Comparison of ENCODE assay signal across 20 cellular contexts in the genomic region with DNA sequence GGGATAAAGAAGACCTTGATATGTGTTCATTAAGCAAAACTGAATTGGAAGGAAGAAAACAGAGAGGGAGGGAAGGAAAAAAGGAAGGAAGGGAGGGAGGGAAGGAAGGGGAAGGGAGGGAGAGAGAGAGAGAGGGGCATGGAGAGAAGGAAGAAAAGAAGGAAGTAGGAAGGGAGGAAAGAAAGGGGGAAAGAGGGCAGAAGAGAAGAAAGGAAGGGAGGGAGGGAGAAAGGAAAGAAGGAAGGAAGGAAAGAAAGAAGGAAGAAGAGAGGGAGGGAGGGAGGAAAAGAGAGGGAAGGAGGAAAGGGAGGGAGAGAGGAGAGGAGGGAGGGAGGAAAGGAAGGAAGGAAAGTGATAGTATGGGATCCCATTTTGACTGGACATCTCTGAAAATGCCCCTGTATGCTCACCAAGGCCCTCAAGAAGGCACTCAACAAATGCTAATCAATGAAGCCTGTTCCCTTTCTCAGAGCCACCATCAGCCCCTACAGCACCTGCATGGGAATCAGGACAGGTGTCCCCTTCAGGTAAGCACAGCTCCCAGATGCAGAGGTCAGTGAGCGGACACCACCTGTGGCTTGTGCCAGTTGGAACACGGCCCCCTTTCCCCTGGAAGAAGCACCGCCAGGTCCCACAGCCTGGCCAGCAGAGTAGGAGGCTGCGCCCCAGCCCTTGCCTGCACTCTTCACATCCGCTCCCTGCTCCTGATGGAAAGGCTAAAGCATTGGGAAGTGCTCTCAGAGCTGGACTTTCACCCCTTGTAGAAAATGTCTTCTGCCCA.
DNase-seq lines count a peak whose midpoint lies in the region; ATAC-seq and TF ChIP-seq lines count a peak whose summit lies in the region.
"Had no signal": no experiment of that assay in that cellular context is flagged by ENCODE, and none has a peak within 500 bp of the region (broad histone marks: within the 10 kb centered on the region; RNA-seq: fewer than 3 reads in every experiment).

No MANE protein-coding gene starts in this region.

- peaks cover 30% of the 10 kb centered on the region for H3K27me3 Mint-ChIP-seq in T-helper 2 cell treated with Interferon-gamma antibody and Interleukin-4, amounts not matched to agents 5 μg/mL and 100 μg/mL, for 36 hours (ENCODE audit: low read depth)

- H3K56ac ChIP-seq in mesendoderm (ENCODE audit: low read length), result peak overlapping the region; percentile 25

- peaks cover 5% of the 10 kb centered on the region for H3K4me1 Mint-ChIP-seq in stimulated activated effector memory CD8-positive, alpha-beta T cell treated with anti-CD3 and anti-CD28 coated beads, Interleukin-12 subunit alpha, Interleukin-12 subunit beta, amount 100 ng/mL, for 72 hours
- H3K4me1 Mint-ChIP-seq in T-helper 2 cell treated with Interferon-gamma antibody and Interleukin-4, amounts not matched to agents 5 μg/mL and 100 μg/mL, for 36 hours (ENCODE audit: low read depth), result no peaks in the 10 kb centered on the region

- H3K4me3 ChIP-seq in mesendoderm (ENCODE audit: low read length) (no peak overlapping the region), uterus (no peak overlapping the region)
- H3K4me3 ChIP-seq: GM12878, SJCRH30 had no signal

- H3K36me3 Mint-ChIP-seq in stimulated activated effector memory CD8-positive, alpha-beta T cell treated with anti-CD3 and anti-CD28 coated beads, Interleukin-12 subunit alpha, Interleukin-12 subunit beta, amount 100 ng/mL, for 72 hours, result no peaks in the 10 kb centered on the region
- no peaks in the 10 kb centered on the region for H3K36me3 Mint-ChIP-seq in T-helper 2 cell treated with Interferon-gamma antibody and Interleukin-4, amounts not matched to agents 5 μg/mL and 100 μg/mL, for 36 hours (ENCODE audit: low read depth)
- H3K36me3 Mint-ChIP-seq: CD4-positive, CD25-positive, alpha-beta regulatory T cell had no signal

- in situ Hi-C loops in GM13976 (cut with MboI; ENCODE audit: low sequenced_read_pairs, unreplicated experiment), result no loop called here

- DNase-seq in GM13976 (ENCODE audit: low spot score), result peak; percentile 15
- DNase-seq in SW480 (ENCODE audit: low spot score), result peak; percentile 72
- DNase-seq in mesendoderm, result no peak
- DNase-seq in uterus, result no peak
- DNase-seq in SHP77 (lab: John Stamatoyannopoulos, UW), result no peak
- no peak for DNase-seq in stimulated activated effector memory CD8-positive, alpha-beta T cell treated with anti-CD3 and anti-CD28 coated beads, Interleukin-12 subunit alpha, Interleukin-12 subunit beta, amount 100 ng/mL, for 72 hours (ENCODE audit: low spot score in 2 of 2)
- no peak for DNase-seq in T-helper 2 cell treated with Interferon-gamma antibody and Interleukin-4, amounts not matched to agents 5 μg/mL and 100 μg/mL, for 36 hours (ENCODE audit: low spot score)
- DNase-seq: CD4-positive, CD25-positive, alpha-beta regulatory T cell; DMS 273 treated with DMSO at 0.1 percent for 48 hours; DND-41; Karpas-422; MV-4-11; NCI-H1694; NCI-H2081; NCI-H2171; NCI-H524; SJCRH30; T-helper 1 cell had no signal

- no peak overlapping the region for H3K18ac ChIP-seq in mesendoderm (ENCODE audit: low read length)

- H3K36me3 ChIP-seq in mesendoderm (ENCODE audit: control insufficient read depth, insufficient read depth, low read length), result no peaks in the 10 kb centered on the region
- no peaks in the 10 kb centered on the region for H3K36me3 ChIP-seq in uterus
- H3K36me3 ChIP-seq: SJCRH30 had no signal

- no peak overlapping the region for H3K27ac ChIP-seq in mesendoderm (ENCODE audit: low read depth, low read length)
- peak overlapping the region; percentile 53 to 65 for H3K27ac ChIP-seq in uterus
- H3K27ac ChIP-seq: SJCRH30 had no signal

- H3K79me1 ChIP-seq in mesendoderm (ENCODE audit: low read length), result no peaks in the 10 kb centered on the region

- no peaks in the 10 kb centered on the region for H3K79me2 ChIP-seq in mesendoderm (ENCODE audit: control insufficient read depth, insufficient read depth, low read length)

- no peak for TF ChIP-seq CTCF in GM13976 (IDR thresholded peaks at IDR 0.05; ENCODE audit: borderline replicate concordance, control extremely low read depth, extremely low read depth, insufficient read depth, missing control alignments)
- no peak for TF ChIP-seq CTCF in uterus (IDR thresholded peaks at IDR 0.05)

- no peak overlapping the region for H4K8ac ChIP-seq in mesendoderm (ENCODE audit: low read depth, low read length)

- H3K4me2 ChIP-seq in mesendoderm (ENCODE audit: low read length), result no peak overlapping the region

- no peak overlapping the region for H2BK15ac ChIP-seq in mesendoderm (replicated peaks; ENCODE audit: low read depth)

- H3K23ac ChIP-seq in mesendoderm (ENCODE audit: low read length), result no peak overlapping the region

- no peaks in the 10 kb centered on the region for H3K9me3 ChIP-seq in uterus
- H3K9me3 ChIP-seq: SJCRH30 had no signal

- no peak overlapping the region for H3K4me3 Mint-ChIP-seq in stimulated activated effector memory CD8-positive, alpha-beta T cell treated with anti-CD3 and anti-CD28 coated beads, Interleukin-12 subunit alpha, Interleukin-12 subunit beta, amount 100 ng/mL, for 72 hours
- no peak overlapping the region for H3K4me3 Mint-ChIP-seq in T-helper 2 cell treated with Interferon-gamma antibody and Interleukin-4, amounts not matched to agents 5 μg/mL and 100 μg/mL, for 36 hours
- H3K4me3 Mint-ChIP-seq: CD4-positive, CD25-positive, alpha-beta regulatory T cell; IgD-negative memory B cell had no signal

- no peak for TF ChIP-seq POLR2A in uterus (IDR thresholded peaks at IDR 0.05)

- peak overlapping the region; percentile 5 for H3K4ac ChIP-seq in mesendoderm (ENCODE audit: low read depth, low read length)

- intact Hi-C loops in uterus (cut with DNase I; ENCODE audit: low total_unique reads), result no loop called here

- H3K9ac ChIP-seq in mesendoderm (ENCODE audit: low read length), result no peak overlapping the region

- H3K27me3 ChIP-seq in mesendoderm (ENCODE audit: insufficient read depth, low read length, poor library complexity) (no peaks in the 10 kb centered on the region), uterus (no peaks in the 10 kb centered on the region)
- H3K27me3 ChIP-seq: SJCRH30 had no signal

- ATAC-seq in stimulated activated effector memory CD8-positive, alpha-beta T cell treated with anti-CD3 and anti-CD28 coated beads, Interleukin-12 subunit alpha, Interleukin-12 subunit beta, amount 100 ng/mL, for 72 hours, result no peak
- ATAC-seq: GM12878 had no signal

- no CpG with 5 or more reads among the region's 5 CpGs for WGBS in mesendoderm (ENCODE audit: extremely low coverage, insufficient coverage, low lambda C conversion rate)

- H2AK5ac ChIP-seq in mesendoderm (ENCODE audit: low read length), result peak overlapping the region; percentile 76

- no peak overlapping the region for H2BK120ac ChIP-seq in mesendoderm (ENCODE audit: low read depth, low read length)

- no peak overlapping the region for H4K5ac ChIP-seq in mesendoderm (ENCODE audit: low read length)

- H3K4me1 ChIP-seq in mesendoderm (ENCODE audit: control insufficient read depth, low read depth, low read length), result peaks cover 6% of the 10 kb centered on the region
- H3K4me1 ChIP-seq in uterus, result peaks cover 0 to 4% of the 10 kb centered on the region in 2 donors
- H3K4me1 ChIP-seq: SJCRH30 had no signal

- no peak overlapping the region for H2BK5ac ChIP-seq in mesendoderm (ENCODE audit: low read length)

- H3K27ac Mint-ChIP-seq in stimulated activated effector memory CD8-positive, alpha-beta T cell treated with anti-CD3 and anti-CD28 coated beads, Interleukin-12 subunit alpha, Interleukin-12 subunit beta, amount 100 ng/mL, for 72 hours, result no peak overlapping the region
- no peak overlapping the region for H3K27ac Mint-ChIP-seq in T-helper 2 cell treated with Interferon-gamma antibody and Interleukin-4, amounts not matched to agents 5 μg/mL and 100 μg/mL, for 36 hours
- H3K27ac Mint-ChIP-seq: CD4-positive, CD25-positive, alpha-beta regulatory T cell had no signal

- no peaks in the 10 kb centered on the region for H3K9me3 Mint-ChIP-seq in stimulated activated effector memory CD8-positive, alpha-beta T cell treated with anti-CD3 and anti-CD28 coated beads, Interleukin-12 subunit alpha, Interleukin-12 subunit beta, amount 100 ng/mL, for 72 hours
- H3K9me3 Mint-ChIP-seq in T-helper 2 cell treated with Interferon-gamma antibody and Interleukin-4, amounts not matched to agents 5 μg/mL and 100 μg/mL, for 36 hours, result no peaks in the 10 kb centered on the region
- H3K9me3 Mint-ChIP-seq: IgD-negative memory B cell had no signal

Comparison
In these comparisons a context has a peak if more than half of its experiments do, and no peak if none do; other contexts are left out.
1. DNase-seq: peak in GM13976 (single experiment) and SW480 (single experiment); none in mesendoderm (single experiment), uterus (0 of 2), SHP77 (0 of 2), stimulated activated effector memory CD8-positive, alpha-beta T cell treated with anti-CD3 and anti-CD28 coated beads, Interleukin-12 subunit alpha, Interleukin-12 subunit beta, amount 100 ng/mL, for 72 hours (0 of 2) and T-helper 2 cell treated with Interferon-gamma antibody and Interleukin-4, amounts not matched to agents 5 μg/mL and 100 μg/mL, for 36 hours (single experiment).